12 cellular contexts compared by ENCODE assay signal in the genomic region with DNA sequence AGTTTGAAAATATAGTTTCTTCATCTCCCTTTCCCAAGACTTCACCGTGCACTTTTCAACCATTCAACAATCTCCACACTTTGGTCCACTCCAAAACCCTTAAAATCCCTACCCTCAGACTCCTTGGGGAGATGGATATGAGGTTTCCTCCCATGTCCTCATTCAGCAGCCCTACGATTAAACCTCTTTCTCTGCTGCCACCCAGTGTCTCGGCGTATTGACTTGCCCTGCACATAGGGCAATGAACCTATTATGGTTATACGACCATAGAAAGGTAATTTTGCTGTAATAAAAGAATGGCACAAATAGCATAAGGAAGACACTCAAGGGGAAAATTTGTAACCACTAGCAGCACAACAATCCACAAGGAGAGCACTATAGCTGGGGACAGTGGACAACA.
DNase-seq lines count a peak whose midpoint lies in the region; ATAC-seq and TF ChIP-seq lines count a peak whose summit lies in the region.
"Had no signal": no experiment of that assay in that cellular context is flagged by ENCODE, and none has a peak within 500 bp of the region (broad histone marks: within the 10 kb centered on the region; RNA-seq: fewer than 3 reads in every experiment).

No MANE protein-coding gene starts in this region.

- no peaks in the 10 kb centered on the region for H3K79me2 ChIP-seq in osteoblast (ENCODE audit: insufficient read depth, low read length)

- no peaks in the 10 kb centered on the region for H3K36me3 ChIP-seq in osteoblast (ENCODE audit: insufficient read depth, low read length)
- no peaks in the 10 kb centered on the region for H3K36me3 ChIP-seq in aorta (ENCODE audit: control insufficient read depth in 1 of 2, insufficient read depth in 2 of 2, low read length in 1 of 2)
- H3K36me3 ChIP-seq: prostate gland had no signal

- H3K27me3 ChIP-seq in osteoblast (ENCODE audit: insufficient read depth, low read length) (no peaks in the 10 kb centered on the region), aorta (ENCODE audit: control insufficient read depth in 1 of 2, insufficient read depth in 2 of 2, low read length in 1 of 2) (no peaks in the 10 kb centered on the region)

- H2AFZ ChIP-seq in osteoblast (ENCODE audit: low read length): no peak overlapping the region
- H2AFZ ChIP-seq: GM23248 had no signal

- no peak overlapping the region for H3K4me2 ChIP-seq in osteoblast (ENCODE audit: insufficient read depth, low read length)

- ATAC-seq in aorta (ENCODE audit: low FRiP score) (no peak), HG02884 (IDR thresholded peaks at IDR 0.05; ENCODE audit: unreplicated experiment) (no peak)
- ATAC-seq: activated CD8-positive, alpha-beta T cell treated with anti-CD3 and anti-CD28 coated beads, Interleukin-2, amount 10 ng/mL, durations not matched to agents 7 days and 5 days had no signal

- H4K20me1 ChIP-seq in osteoblast (ENCODE audit: insufficient read depth, low read length): no peaks in the 10 kb centered on the region

- no peaks in the 10 kb centered on the region for H3K9me3 ChIP-seq in osteoblast (ENCODE audit: low read depth, low read length)
- H3K9me3 ChIP-seq in aorta (ENCODE audit: control insufficient read depth, low read length): no peaks in the 10 kb centered on the region
- H3K9me3 ChIP-seq: prostate gland had no signal

- H3K27ac ChIP-seq in osteoblast (ENCODE audit: low read depth, low read length) (no peak overlapping the region), aorta (ENCODE audit: low read depth in 1 of 2, low read length in 2 of 2) (no peak overlapping the region)
- H3K27ac ChIP-seq: epithelial cell of prostate, GM23248, prostate gland had no signal

- intact Hi-C loops in aorta (cut with DNase I): no loop called here

- H3K4me3 ChIP-seq in cardiac fibroblast (replicated peaks in 1 of 2; ENCODE audit: low read depth in 2 of 2, low read length in 2 of 2) (no peak overlapping the region), osteoblast (ENCODE audit: insufficient read depth, low read length) (no peak overlapping the region), aorta (ENCODE audit: low read length in 2 of 2) (no peak overlapping the region)
- H3K4me3 ChIP-seq: GM23248, prostate gland had no signal

- TF ChIP-seq CTCF in cardiac fibroblast (IDR thresholded peaks at IDR 0.05; ENCODE audit: low read depth, low read length): peak; percentile 3
- TF ChIP-seq CTCF in osteoblast (IDR thresholded peaks at IDR 0.05; ENCODE audit: extremely low read depth, low read depth, low read length): peak; percentile 37

- peak; percentile 5 for DNase-seq in EH (ENCODE audit: low read depth)
- peak; percentile 1 for DNase-seq in NAMALWA (ENCODE audit: low spot score)
- peak; percentile 9 to 38 for DNase-seq in cardiac fibroblast (ENCODE audit: low read depth in 2 of 2)
- no peak for DNase-seq in osteoblast (ENCODE audit: insufficient read length, low spot score, missing footprints)
- no peak for DNase-seq in aorta
- DNase-seq in T-helper 9 cell: no peak
- DNase-seq: activated CD8-positive, alpha-beta T cell treated with anti-CD3 and anti-CD28 coated beads, Interleukin-2, amount 10 ng/mL, durations not matched to agents 7 days and 5 days; GM23248; NCI-H2081 treated with DMSO at 0.1 percent for 48 hours had no signal

- WGBS in aorta, 2 donors: 61 to 67% methylated on average over 5 of the region's 5 CpGs

- H3K4me1 ChIP-seq in osteoblast (ENCODE audit: insufficient read depth, low read length): no peaks in the 10 kb centered on the region
- no peaks in the 10 kb centered on the region for H3K4me1 ChIP-seq in aorta (ENCODE audit: control insufficient read depth in 1 of 2, insufficient read depth in 2 of 2, low read length in 2 of 2)
- H3K4me1 ChIP-seq: prostate gland had no signal

Comparison
In these comparisons a context has a peak if more than half of its experiments do, and no peak if none do; other contexts are left out.
1. DNase-seq: peak in EH (single experiment), NAMALWA (single experiment) and cardiac fibroblast (2 of 2); none in osteoblast (single experiment), aorta (0 of 2) and T-helper 9 cell (single experiment).